ENCODE assay signal across 26 cellular contexts in the genomic region with DNA sequence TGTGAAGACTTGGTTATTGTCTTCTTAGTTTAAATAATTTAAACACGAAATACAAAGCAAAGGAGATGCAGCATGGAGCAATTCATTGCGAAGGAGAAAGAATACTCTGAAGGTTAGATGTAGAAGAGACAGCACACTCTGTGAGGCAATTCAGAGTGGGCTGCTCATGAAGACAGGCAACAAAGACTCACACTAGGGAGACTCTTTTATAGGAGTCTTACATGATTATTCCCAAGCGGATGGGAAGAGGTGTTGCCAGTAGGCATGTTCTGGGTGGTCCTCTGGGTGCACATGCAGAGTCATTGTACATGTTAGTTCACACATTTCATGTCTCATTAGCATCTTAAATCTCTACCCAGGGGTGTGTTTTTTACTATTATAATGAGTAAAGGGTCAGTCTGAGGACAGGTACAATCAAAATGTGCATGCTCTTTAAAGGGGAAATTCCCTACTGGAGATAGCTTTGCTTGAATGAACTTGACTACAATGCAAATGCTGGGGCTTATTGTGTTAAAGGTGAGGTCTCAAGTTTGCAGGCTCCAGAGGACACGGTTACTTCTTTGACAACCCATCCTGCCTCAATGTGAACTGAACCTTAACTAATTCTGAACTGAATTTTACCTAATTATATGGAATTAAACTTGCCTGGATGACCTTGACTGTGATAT.
"Had no signal": no experiment of that assay in that cellular context is flagged by ENCODE, and none has a peak within 500 bp of the region (broad histone marks: within the 10 kb centered on the region; RNA-seq: fewer than 3 reads in every experiment).

No MANE protein-coding gene starts in this region.

- H3K36me3 ChIP-seq: left ventricle myocardium inferior, neural progenitor cell, neutrophil, right atrium auricular region, right lobe of liver, stomach, thyroid gland, transverse colon, upper lobe of left lung, vagina had no signal

- H3K27me3 Mint-ChIP-seq: naive B cell; stimulated activated naive B cell treated with anti-CD40 and anti-IgM and Interleukin-4, amounts not matched to agents 10 μg/mL and 1 μg/mL and 100 μg/mL, for 72 hours had no signal

- H3K4me3 ChIP-seq: left ventricle myocardium inferior, lung, neural progenitor cell, right atrium auricular region, right lobe of liver, smooth muscle cell, stomach, testis, thyroid gland, transverse colon, upper lobe of left lung, vagina had no signal

- H3K4me1 Mint-ChIP-seq: mesothelial cell of epicardium; naive B cell; natural killer cell; nephron progenitor cell; stimulated activated naive B cell treated with anti-CD40 and anti-IgM and Interleukin-4, amounts not matched to agents 10 μg/mL and 1 μg/mL and 100 μg/mL, for 72 hours had no signal

- H3K4me1 ChIP-seq: left ventricle myocardium inferior, parathyroid adenoma, right atrium auricular region, right lobe of liver, stomach, testis, thyroid gland, transverse colon, upper lobe of left lung, vagina had no signal

- H3K4me3 Mint-ChIP-seq: mesothelial cell of epicardium; naive B cell; natural killer cell; nephron progenitor cell; neural progenitor cell; stimulated activated naive B cell treated with anti-CD40 and anti-IgM and Interleukin-4, amounts not matched to agents 10 μg/mL and 1 μg/mL and 100 μg/mL, for 72 hours had no signal

- H2AFZ ChIP-seq: neural progenitor cell, parathyroid adenoma had no signal

- H3K27me3 ChIP-seq: neural progenitor cell, neutrophil, right atrium auricular region, right lobe of liver, stomach, testis, thyroid gland, transverse colon, upper lobe of left lung, vagina had no signal

- H3K9ac ChIP-seq: neural progenitor cell, parathyroid adenoma had no signal

- H3K9me3 Mint-ChIP-seq: mesothelial cell of epicardium, nephron progenitor cell, neural progenitor cell had no signal

- H3K79me2 ChIP-seq: parathyroid adenoma had no signal

- ATAC-seq: natural killer cell; right lobe of liver; stimulated activated naive B cell treated with anti-CD40 and anti-IgM and Interleukin-4, amounts not matched to agents 10 μg/mL and 1 μg/mL and 100 μg/mL, for 72 hours; stimulated activated naive CD8-positive, alpha-beta T cell treated with anti-CD3 and anti-CD28 coated beads, Interleukin-15, Interleukin-2, amounts not matched to agents 100 U/mL and 50 U/mL, for 24 hours had no signal

- H3K4me2 ChIP-seq: neural progenitor cell, smooth muscle cell had no signal

- H3K36me3 Mint-ChIP-seq: mesothelial cell of epicardium; naive B cell; natural killer cell; neural progenitor cell; stimulated activated naive B cell treated with anti-CD40 and anti-IgM and Interleukin-4, amounts not matched to agents 10 μg/mL and 1 μg/mL and 100 μg/mL, for 72 hours had no signal

- H3K9me3 ChIP-seq: left ventricle myocardium inferior, neutrophil, right atrium auricular region, right lobe of liver, stomach, testis, thyroid gland, transverse colon, upper lobe of left lung, vagina had no signal

- H3K27ac Mint-ChIP-seq: mesothelial cell of epicardium; naive B cell; natural killer cell; nephron progenitor cell; neural progenitor cell; stimulated activated naive B cell treated with anti-CD40 and anti-IgM and Interleukin-4, amounts not matched to agents 10 μg/mL and 1 μg/mL and 100 μg/mL, for 72 hours had no signal

- H3K27ac ChIP-seq: left ventricle myocardium inferior, neural progenitor cell, neutrophil, parathyroid adenoma, right atrium auricular region, right lobe of liver, stomach, testis, thyroid gland, transverse colon, upper lobe of left lung, vagina had no signal

- DNase-seq: hypothalamus; islet precursor cell; left ventricle myocardium inferior; mesendoderm; naive B cell; natural killer cell; nephron progenitor cell; occipital lobe; right lobe of liver; stimulated activated CD4-positive, alpha-beta T cell treated with anti-CD3 and anti-CD28 coated beads, Interleukin-1b, Interleukin-23, amount 100 ng/mL, for 48 hours; stimulated activated CD4-positive, alpha-beta T cell treated with anti-CD3 and anti-CD28 coated beads, Interleukin-4, amount 100 ng/mL, for 1 hour; stimulated activated naive B cell treated with anti-CD40 and anti-IgM and Interleukin-4, amounts not matched to agents 10 μg/mL and 1 μg/mL and 100 μg/mL, for 72 hours; stimulated activated naive CD8-positive, alpha-beta T cell treated with anti-CD3 and anti-CD28 coated beads, Interleukin-15, Interleukin-2, amounts not matched to agents 100 U/mL and 50 U/mL, for 24 hours; stomach; testis; thyroid gland; transverse colon; upper lobe of left lung had no signal
